ENCODE assay signal across 2 cellular contexts in genomic region chr12:110760204-110760609, GRCh38.
A peak's percentile ranks its signal among the peaks of the same experiment; 100 is the strongest.
TF ChIP-seq lines count a peak whose summit lies in the region.

No MANE protein-coding gene starts in this region.

TF ChIP-seq in HCT116, 20 proteins besides CTCF, POLR2A, EP300 and RAD21:
- no peak for TF ChIP-seq ZNF274 (IDR thresholded peaks at IDR 0.05; ENCODE audit: low read depth, low read length)
- no peak for TF ChIP-seq SRF (IDR thresholded peaks at IDR 0.05; ENCODE audit: low read depth)
- TF ChIP-seq JUND (IDR thresholded peaks at IDR 0.05): no peak
- TF ChIP-seq EZH2phosphoT487 (IDR thresholded peaks at IDR 0.05; ENCODE audit: borderline replicate concordance): no peak
- TF ChIP-seq ATF3 (IDR thresholded peaks at IDR 0.05): no peak
- TF ChIP-seq TCF7L2 (IDR thresholded peaks at IDR 0.05; ENCODE audit: borderline replicate concordance, extremely low read depth, insufficient read depth, insufficient read length): no peak
- TF ChIP-seq POLR2AphosphoS5 (IDR thresholded peaks at IDR 0.05; ENCODE audit: low read depth, low read length): no peak
- TF ChIP-seq YY1 (IDR thresholded peaks at IDR 0.05; ENCODE audit: extremely low read depth, insufficient replicate concordance, low read depth, low read length): no peak
- TF ChIP-seq CBX3 (IDR thresholded peaks at IDR 0.05; ENCODE audit: low read depth): no peak
- TF ChIP-seq EGR1 (IDR thresholded peaks at IDR 0.05; ENCODE audit: low read depth): no peak
- TF ChIP-seq ZFX (IDR thresholded peaks at IDR 0.05): no peak
- TF ChIP-seq SP1 (IDR thresholded peaks at IDR 0.05; ENCODE audit: low read depth): no peak
- no peak for TF ChIP-seq REST (IDR thresholded peaks at IDR 0.05; ENCODE audit: low read depth)
- TF ChIP-seq CEBPB (IDR thresholded peaks at IDR 0.05; ENCODE audit: low read depth): peak; percentile 46
- TF ChIP-seq FOSL1 (IDR thresholded peaks at IDR 0.05; ENCODE audit: low read depth): 0 out of 2 replicates have a peak, but pooled peaks have one; percentile 20
- no peak for TF ChIP-seq ZBTB33 (IDR thresholded peaks at IDR 0.05; ENCODE audit: extremely low read depth, insufficient replicate concordance, low read length)
- TF ChIP-seq EZH2 (IDR thresholded peaks at IDR 0.05): no peak
TF ChIP-seq in HCT116: peak in this region for 2.

TF ChIP-seq in GM12878, 131 proteins besides CTCF, POLR2A, EP300 and RAD21:
- TF ChIP-seq NR2F1 (conservative IDR thresholded peaks at IDR 0.05): no peak
- TF ChIP-seq RUNX3 (IDR thresholded peaks at IDR 0.05; ENCODE audit: low read length): no peak
- TF ChIP-seq MYC (IDR thresholded peaks at IDR 0.05; ENCODE audit: insufficient read depth, insufficient read length, insufficient replicate concordance, low read length, severe bottlenecking): no peak
- no peak for TF ChIP-seq FOXM1 (IDR thresholded peaks at IDR 0.05; ENCODE audit: low read depth, low read length)
- no peak for TF ChIP-seq NKRF (conservative IDR thresholded peaks at IDR 0.05)
- no peak for TF ChIP-seq EGR1 (IDR thresholded peaks at IDR 0.05; ENCODE audit: borderline replicate concordance in 1 of 2, low read depth in 2 of 2, low read length in 2 of 2)
- no peak for TF ChIP-seq BRCA1 (IDR thresholded peaks at IDR 0.05; ENCODE audit: low read depth, low read length)
- TF ChIP-seq ZBTB4 (CRISPR knock-in tag; IDR thresholded peaks at IDR 0.05): no peak
- TF ChIP-seq SMC3 (IDR thresholded peaks at IDR 0.05; ENCODE audit: borderline replicate concordance, low read length): no peak
- no peak for TF ChIP-seq IRF4 (IDR thresholded peaks at IDR 0.05; ENCODE audit: low read depth, low read length)
- no peak for TF ChIP-seq IRF5 (IDR thresholded peaks at IDR 0.05; ENCODE audit: borderline replicate concordance)
- TF ChIP-seq PAX5 (IDR thresholded peaks at IDR 0.05; ENCODE audit: borderline replicate concordance, low read depth, low read length): no peak
- no peak for TF ChIP-seq ATF2 (IDR thresholded peaks at IDR 0.05; ENCODE audit: low read length)
